ENCODE assay signal across 8 cellular contexts in genomic region chr1:121447280-121447923, GRCh38.
DNase-seq lines count a peak whose midpoint lies in the region; ATAC-seq, FAIRE-seq and TF ChIP-seq lines count a peak whose summit lies in the region.
"Not testable (repeated sequence)": the region's sequence is repeated elsewhere in the genome, so short reads cannot be mapped to it uniquely, and the experiment has no call there.

No MANE protein-coding gene starts in this region.

- not testable (repeated sequence) for ATAC-seq in Panc1, body of pancreas, right lobe of liver

- not testable (repeated sequence) for H3K36me3 ChIP-seq in Panc1 (ENCODE audit: control insufficient read depth, insufficient read depth, low read length); body of pancreas (replicated peaks in 1 of 2; ENCODE audit: insufficient read depth in 1 of 2, low read depth in 2 of 2); right lobe of liver; smooth muscle cell (ENCODE audit: low read depth)

- peak; percentile 43 for TF ChIP-seq CTCF in AG04450 (IDR thresholded peaks at IDR 0.05; ENCODE audit: low read depth, low read length)
- TF ChIP-seq CTCF in Panc1 (IDR thresholded peaks at IDR 0.05), result peak; percentile 66; the same call in 1 of the 2 replicates
- TF ChIP-seq CTCF in body of pancreas (IDR thresholded peaks at IDR 0.05), result peak; percentile 10 to 54 (median 44)
- TF ChIP-seq CTCF in fibroblast of pulmonary artery (IDR thresholded peaks at IDR 0.05; ENCODE audit: low read length, missing control alignments), result peak; percentile 32
- TF ChIP-seq CTCF in right lobe of liver (IDR thresholded peaks at IDR 0.05), result peak; percentile 46 to 55 (median 52)
- TF ChIP-seq CTCF in smooth muscle cell (IDR thresholded peaks at IDR 0.05; ENCODE audit: borderline replicate concordance, insufficient read depth, poor library complexity, severe bottlenecking), result peak; percentile 56

- H3K4me2 ChIP-seq in smooth muscle cell, result not testable (repeated sequence)

- not testable (repeated sequence) for H2AFZ ChIP-seq in smooth muscle cell (ENCODE audit: low read depth)

- not testable (repeated sequence) for H3K9ac ChIP-seq in smooth muscle cell (ENCODE audit: low read depth)

- CTCF ChIA-PET in AG04450 (lab: Charles Lee), result interaction anchor here (0.8 to 1.3 kb wide), 3 partner anchors 14 to 62 kb away, joined by 3 read pairs; no protein-coding TSS in a partner anchor
- CTCF ChIA-PET in Panc1 (lab: Charles Lee), result not testable (repeated sequence)

- H3K79me2 ChIP-seq in smooth muscle cell (ENCODE audit: low read depth), result not testable (repeated sequence)

- H3K9me3 ChIP-seq in AG04450 (ENCODE audit: control insufficient read depth, insufficient read depth, low read length); Panc1 (ENCODE audit: control insufficient read depth, insufficient read depth, low read depth, low read length); body of pancreas; right lobe of liver; smooth muscle cell (replicated peaks; ENCODE audit: low read depth): not testable (repeated sequence)

- not testable (repeated sequence) for BruUV-seq in Panc1 (replicated peaks; lab: Mats Ljungman, UMichigan)

- FAIRE-seq in G401.6 (lab: Jason Lieb, UNC), result peak; percentile 92

- DNase-seq in AG04450 (ENCODE audit: low read depth, low spot score); Panc1 (ENCODE audit: low read depth, low spot score); body of pancreas; right lobe of liver; smooth muscle cell (lab: John Stamatoyannopoulos, UW; ENCODE audit: unreplicated experiment): not testable (repeated sequence)
- DNase-seq in NCI-H1092 treated with DMSO at 0.1 percent for 48 hours (lab: John Stamatoyannopoulos, UW) (peak; percentile 1), fibroblast of pulmonary artery (ENCODE audit: low read depth) (peak; percentile 11)

- H3K4me1 ChIP-seq in Panc1 (ENCODE audit: control insufficient read depth, insufficient read depth, low read length); body of pancreas; right lobe of liver; smooth muscle cell (ENCODE audit: low read depth): not testable (repeated sequence)

- H4K20me1 ChIP-seq in smooth muscle cell (ENCODE audit: low read depth), result not testable (repeated sequence)

- not testable (repeated sequence) for H3K27me3 ChIP-seq in AG04450 (ENCODE audit: control insufficient read depth, insufficient read depth, low read length); Panc1 (ENCODE audit: control insufficient read depth, insufficient read depth, low read length); body of pancreas; right lobe of liver; smooth muscle cell (ENCODE audit: low read depth)

- 0 to 10% methylated on average over 1 of the region's 1 CpG for WGBS in body of pancreas, 2 donors
- WGBS in right lobe of liver (ENCODE audit: insufficient coverage, low coverage, low lambda C conversion rate, missing lambda C conversion rate), result 0% methylated on average over 1 of the region's 1 CpG
- WGBS in smooth muscle cell (ENCODE audit: low lambda C conversion rate), result 17% methylated on average over 1 of the region's 1 CpG

- POLR2A ChIA-PET in AG04450 (lab: Yijun Ruan, JAX); Panc1 (lab: Charles Lee): not testable (repeated sequence)

- not testable (repeated sequence) for H3K4me3 ChIP-seq in AG04450 (ENCODE audit: low read depth, low read length); Panc1 (ENCODE audit: low read depth in 2 of 2, low read length in 2 of 2); body of pancreas; fibroblast of pulmonary artery (replicated peaks; ENCODE audit: low read depth, low read length); right lobe of liver; smooth muscle cell

- not testable (repeated sequence) for H3K27ac ChIP-seq in AG04450 (ENCODE audit: low read depth, low read length); Panc1 (ENCODE audit: low read length); body of pancreas; right lobe of liver; smooth muscle cell (ENCODE audit: low read depth)

- intact Hi-C loops in Panc1 (cut with micrococcal nuclease; ENCODE audit: unreplicated experiment); body of pancreas (cut with DNase I); right lobe of liver (cut with DNase I): not testable (repeated sequence)

- not testable (repeated sequence) for TF ChIP-seq POLR2A in body of pancreas (IDR thresholded peaks at IDR 0.05); right lobe of liver (IDR thresholded peaks at IDR 0.05)

- in situ Hi-C loops in Panc1 (cut with HindIII; ENCODE audit: low pct_unique_long_range_greater_than_20kb, low sequenced_read_pairs), result not testable (repeated sequence)

- H3F3A ChIP-seq in smooth muscle cell (ENCODE audit: low read depth), result not testable (repeated sequence)
